Comparison of ENCODE assay signal across 11 cellular contexts in genomic region chr2:230872151-230872967, GRCh38. TPM values are rescaled to one million over a fixed set of nuclear protein-coding genes. Genes with fewer than 3 reads are reported as not detected.
DNase-seq lines count a peak whose midpoint lies in the region; ATAC-seq, FAIRE-seq and TF ChIP-seq lines count a peak whose summit lies in the region.
"Had no signal": no experiment of that assay in that cellular context is flagged by ENCODE, and none has a peak within 500 bp of the region (broad histone marks: within the 10 kb centered on the region; RNA-seq: fewer than 3 reads in every experiment).

No MANE protein-coding gene starts in this region.

- H3K4me1 Mint-ChIP-seq in astrocyte (ENCODE audit: low read depth, unreplicated experiment) = peaks cover 43% of the 10 kb centered on the region
- H3K4me1 Mint-ChIP-seq in osteocyte (ENCODE audit: unreplicated experiment) = peaks cover 39% of the 10 kb centered on the region

- H3K4me3 ChIP-seq in astrocyte (ENCODE audit: insufficient read depth, low read depth, low read length) = no peak overlapping the region

- peaks cover 17% of the 10 kb centered on the region for H3K36me3 Mint-ChIP-seq in astrocyte (ENCODE audit: low read depth, unreplicated experiment)
- H3K36me3 Mint-ChIP-seq in osteocyte (ENCODE audit: unreplicated experiment) = peaks cover 21% of the 10 kb centered on the region

- peak; percentile 13 for DNase-seq in GM13976 (ENCODE audit: low spot score)
- no peak for DNase-seq in astrocyte (ENCODE audit: low read depth)
- DNase-seq in osteocyte (ENCODE audit: extremely low spot score, unreplicated experiment) = peak; percentile 70
- DNase-seq in NCI-H187 treated with DMSO at 0.1 percent for 48 hours (lab: John Stamatoyannopoulos, UW) = no peak
- DNase-seq in NCI-H2171 (lab: John Stamatoyannopoulos, UW) = no peak
- DNase-seq in activated CD4-positive, alpha-beta T cell treated with anti-CD3 and anti-CD28 coated beads, Interleukin-2, amount 50 U/mL, for 1 hour = no peak
- DNase-seq in central memory CD4-positive, alpha-beta T cell = no peak
- DNase-seq: DMS79, midbrain had no signal

- H3K27me3 Mint-ChIP-seq in astrocyte (ENCODE audit: low read depth, unreplicated experiment) (no peaks in the 10 kb centered on the region), osteocyte (ENCODE audit: unreplicated experiment) (no peaks in the 10 kb centered on the region)

- peak; percentile 0 for ATAC-seq in HG02759 (IDR thresholded peaks at IDR 0.05; ENCODE audit: unreplicated experiment)

- no peaks in the 10 kb centered on the region for H3K27me3 ChIP-seq in astrocyte (ENCODE audit: insufficient read depth, low read length)

- H2AFZ ChIP-seq in astrocyte (ENCODE audit: low read depth, low read length) = no peak overlapping the region

- no peaks in the 10 kb centered on the region for H3K9me3 Mint-ChIP-seq in astrocyte (ENCODE audit: unreplicated experiment)
- no peaks in the 10 kb centered on the region for H3K9me3 Mint-ChIP-seq in osteocyte (ENCODE audit: unreplicated experiment)

- H3K79me2 ChIP-seq in astrocyte (ENCODE audit: insufficient read depth, low read length) = peaks cover 18% of the 10 kb centered on the region

- no peak overlapping the region for H3K27ac ChIP-seq in astrocyte (ENCODE audit: low read depth, low read length)

- no peaks in the 10 kb centered on the region for H3K9me3 ChIP-seq in astrocyte (ENCODE audit: insufficient read depth, low read depth, low read length)

- in situ Hi-C loops in GM13976 (cut with MboI; ENCODE audit: low sequenced_read_pairs, unreplicated experiment) = no loop called here

- no peak overlapping the region for H3K9ac ChIP-seq in astrocyte (ENCODE audit: low read length)

- FAIRE-seq in astrocyte (lab: Jason Lieb, UNC) = no peak

- H3K4me3 Mint-ChIP-seq in astrocyte (ENCODE audit: unreplicated experiment) (peak overlapping the region; percentile 51), osteocyte (ENCODE audit: unreplicated experiment) (no peak overlapping the region)

- no peak overlapping the region for H3K4me2 ChIP-seq in astrocyte (ENCODE audit: low read length)

- no peak overlapping the region for H3K27ac Mint-ChIP-seq in astrocyte (ENCODE audit: unreplicated experiment)
- no peak overlapping the region for H3K27ac Mint-ChIP-seq in osteocyte (ENCODE audit: unreplicated experiment)

- no peaks in the 10 kb centered on the region for H3K36me3 ChIP-seq in astrocyte (ENCODE audit: insufficient read depth, low read length)

- H4K20me1 ChIP-seq in astrocyte (ENCODE audit: insufficient read depth, low read length) = peaks cover 63% of the 10 kb centered on the region

- H3K4me1 ChIP-seq in astrocyte (ENCODE audit: insufficient read depth, low read length) = peaks cover 19% of the 10 kb centered on the region

- TF ChIP-seq CTCF in GM13976 (IDR thresholded peaks at IDR 0.05; ENCODE audit: borderline replicate concordance, control extremely low read depth, extremely low read depth, insufficient read depth, missing control alignments) (no peak), astrocyte (IDR thresholded peaks at IDR 0.05; ENCODE audit: insufficient read depth, low read depth, low read length) (no peak), osteocyte (IDR thresholded peaks at IDR 0.05) (no peak)

RNA-seq across cellular contexts. Expression of gene ITM2C, which starts 7.6 kb away (rescaled TPM):
- total RNA-seq in astrocyte (458 and 582 TPM in 2 replicates), osteocyte (503 and 526 TPM in 2 replicates)

RNA-seq across cellular contexts. Expression of gene GPR55, which starts 52.7 kb away (rescaled TPM):
- total RNA-seq in astrocyte (0.12 TPM in 1 of 2 replicates, not detected in the other), osteocyte (not detected in 2 replicates)
- total RNA-seq: glomerular endothelial cell had no signal

Comparison
In these comparisons a context has a peak if more than half of its experiments do, and no peak if none do; other contexts are left out.
1. DNase-seq: peak in GM13976 (single experiment) and osteocyte (single experiment); none in astrocyte (single experiment), NCI-H187 treated with DMSO at 0.1 percent for 48 hours (single experiment), NCI-H2171 (single experiment), activated CD4-positive, alpha-beta T cell treated with anti-CD3 and anti-CD28 coated beads, Interleukin-2, amount 50 U/mL, for 1 hour (single experiment) and central memory CD4-positive, alpha-beta T cell (single experiment).